Comparison of ENCODE assay signal across 9 cellular contexts in the genomic region with DNA sequence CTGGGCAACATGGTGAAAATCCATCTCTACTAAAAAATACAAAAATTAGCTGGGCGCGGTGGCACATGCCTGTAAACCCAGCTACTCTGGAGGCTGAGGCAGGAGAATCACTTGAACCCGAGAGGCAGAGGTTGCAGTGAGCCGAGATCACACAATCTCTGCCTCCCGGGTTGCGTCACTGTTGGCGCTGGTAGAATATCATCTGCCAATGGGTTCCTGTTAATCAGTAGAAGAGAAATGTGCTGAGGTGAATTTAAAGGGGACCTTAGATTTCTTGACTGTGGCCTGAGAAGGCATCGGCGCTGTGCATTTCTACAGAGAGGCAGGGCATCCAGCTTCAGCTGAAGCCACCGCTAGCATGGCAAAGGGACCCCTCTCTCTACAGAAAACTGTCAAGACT.
"Had no signal": no experiment of that assay in that cellular context is flagged by ENCODE, and none has a peak within 500 bp of the region (broad histone marks: within the 10 kb centered on the region; RNA-seq: fewer than 3 reads in every experiment).

No MANE protein-coding gene starts in this region.

- H3K9ac ChIP-seq: GM23248 had no signal

- H3K9me3 ChIP-seq: HAP-1 had no signal

- H3K4me3 Mint-ChIP-seq: HFFc6 had no signal

- H3K36me3 ChIP-seq: HAP-1 had no signal

- H3K27ac ChIP-seq: GM23248, HL-60 had no signal

- DNase-seq: GM23248, GOT3, H7, HFFc6, IMR-90 had no signal

- ATAC-seq: HCT116, K562 had no signal

- H3K27ac Mint-ChIP-seq: HFFc6 had no signal

- H2AFZ ChIP-seq: GM23248 had no signal

- H3K4me3 ChIP-seq: GM23248, HAP-1, K562 had no signal
